In genomic region chr7:100825760-100826545, GRCh38 we compare ENCODE assay signal across 9 cellular contexts. TPM values are rescaled to one million over a fixed set of nuclear protein-coding genes. Genes with fewer than 3 reads are reported as not detected.
DNase-seq lines count a peak whose midpoint lies in the region; ATAC-seq and TF ChIP-seq lines count a peak whose summit lies in the region.
"Had no signal": no experiment of that assay in that cellular context is flagged by ENCODE, and none has a peak within 500 bp of the region (broad histone marks: within the 10 kb centered on the region; RNA-seq: fewer than 3 reads in every experiment).

No MANE protein-coding gene starts in this region.

- peaks cover 25% of the 10 kb centered on the region for H3K4me1 Mint-ChIP-seq in dendritic cell treated with granulocyte-macrophage colony-stimulating factor and Interleukin-4, amounts not matched to agents 40 ng/mL and 50 ng/mL, for 4 days (ENCODE audit: low read depth)

- H3K9me3 Mint-ChIP-seq in dendritic cell treated with granulocyte-macrophage colony-stimulating factor and Interleukin-4, amounts not matched to agents 40 ng/mL and 50 ng/mL, for 4 days: no peaks in the 10 kb centered on the region

- no peak for TF ChIP-seq POLR2A in NB4 (IDR thresholded peaks at IDR 0.05; ENCODE audit: extremely low read depth, insufficient read length)

- peak overlapping the region; percentile 12 for H3K4me3 ChIP-seq in NB4 (ENCODE audit: low read depth, low read length)

- DNase-seq in DMS79 (lab: John Stamatoyannopoulos, UW): peak; percentile 5
- DNase-seq in DMS79 treated with DMSO at 0.1 percent for 48 hours (lab: John Stamatoyannopoulos, UW): no peak
- DNase-seq in NB4 (ENCODE audit: low read depth): peak; percentile 86
- DNase-seq in myocyte (ENCODE audit: low read depth): peak; percentile 83
- no peak for DNase-seq in omental fat pad (ENCODE audit: low spot score)
- DNase-seq: DND-41 had no signal

- peak overlapping the region; percentile 33 for H3K4me3 Mint-ChIP-seq in dendritic cell treated with granulocyte-macrophage colony-stimulating factor and Interleukin-4, amounts not matched to agents 40 ng/mL and 50 ng/mL, for 4 days

- H3K36me3 Mint-ChIP-seq in dendritic cell treated with granulocyte-macrophage colony-stimulating factor and Interleukin-4, amounts not matched to agents 40 ng/mL and 50 ng/mL, for 4 days (ENCODE audit: low read depth): no peaks in the 10 kb centered on the region

- H3K27me3 Mint-ChIP-seq in dendritic cell treated with granulocyte-macrophage colony-stimulating factor and Interleukin-4, amounts not matched to agents 40 ng/mL and 50 ng/mL, for 4 days: peaks cover 71% of the 10 kb centered on the region

- TF ChIP-seq CTCF in NB4 (IDR thresholded peaks at IDR 0.05; ENCODE audit: low read depth, low read length): peak; percentile 85
- no peak for TF ChIP-seq CTCF in omental fat pad (IDR thresholded peaks at IDR 0.05)

- intact Hi-C loops in dendritic cell treated with granulocyte-macrophage colony-stimulating factor and Interleukin-4, amounts not matched to agents 40 ng/mL and 50 ng/mL, for 4 days (cut with micrococcal nuclease): no loop called here

- H3K27ac Mint-ChIP-seq in dendritic cell treated with granulocyte-macrophage colony-stimulating factor and Interleukin-4, amounts not matched to agents 40 ng/mL and 50 ng/mL, for 4 days: peak overlapping the region; percentile 19

- ATAC-seq in HG02588 (IDR thresholded peaks at IDR 0.05; ENCODE audit: unreplicated experiment) (no peak), omental fat pad (ENCODE audit: low FRiP score) (no peak), HG03565 (IDR thresholded peaks at IDR 0.05; ENCODE audit: unreplicated experiment) (no peak)

RNA-seq across cellular contexts. Expression of gene EPHB4, which starts 1.4 kb away (rescaled TPM):
- total RNA-seq in myocyte (63.7 and 84.1 TPM in 2 replicates), omental fat pad (10 to 100 TPM; 24.3 to 73.5 (median 37.4) TPM)
- 65.5 TPM for polyA plus RNA-seq in myocyte (2012)

RNA-seq across cellular contexts. Expression of gene SLC12A9, which starts 26.6 kb away (rescaled TPM):
- total RNA-seq in myocyte (13.4 and 23.8 TPM in 2 replicates), omental fat pad (10 to 100 TPM in 3 of 4 donors, 1 to 10 TPM in 1; 9.6 to 29.0 (median 13.3) TPM)
- 23.6 TPM for polyA plus RNA-seq in myocyte (2012)

RNA-seq across cellular contexts. Expression of gene TRIP6, which starts 41.2 kb away (rescaled TPM):
- total RNA-seq in myocyte (94.2 and 99.3 TPM in 2 replicates), omental fat pad (10 to 100 TPM; 48.7 to 71.3 (median 53.0) TPM)
- polyA plus RNA-seq in myocyte (2012): 111 TPM

RNA-seq across cellular contexts. Expression of gene SRRT, which starts 49.0 kb away (rescaled TPM):
- total RNA-seq in myocyte (44.7 and 55.7 TPM in 2 replicates), omental fat pad (10 to 100 TPM; 44.9 to 87.3 (median 60.9) TPM)
- 82.6 TPM for polyA plus RNA-seq in myocyte (2012)

Comparison
In these comparisons a context has a peak if more than half of its experiments do, and no peak if none do; other contexts are left out.
1. DNase-seq: peak in DMS79 (single experiment), NB4 (single experiment) and myocyte (single experiment); none in DMS79 treated with DMSO at 0.1 percent for 48 hours (single experiment) and omental fat pad (single experiment).